ENCODE assay signal across 17 cellular contexts in genomic region chr5:175207321-175208040, GRCh38.
DNase-seq lines count a peak whose midpoint lies in the region; ATAC-seq and TF ChIP-seq lines count a peak whose summit lies in the region.
"Had no signal": no experiment of that assay in that cellular context is flagged by ENCODE, and none has a peak within 500 bp of the region (broad histone marks: within the 10 kb centered on the region; RNA-seq: fewer than 3 reads in every experiment).

No MANE protein-coding gene starts in this region.

- H3K18ac ChIP-seq in IMR-90 (ENCODE audit: low read depth, low read length) = no peak overlapping the region

- H2BK15ac ChIP-seq in IMR-90 (ENCODE audit: low read depth, low read length) = no peak overlapping the region

- peak; percentile 29 for DNase-seq in IMR-90
- DNase-seq in caudate nucleus (lab: John Stamatoyannopoulos, UW) = peak in 38 of 61 donors; percentile 5 to 95 (median 44)
- DNase-seq in nephron progenitor cell = no peak
- DNase-seq in activated CD4-positive, alpha-beta T cell treated with anti-CD3 and anti-CD28 coated beads for 48 hours = no peak
- DNase-seq in HEK293T (ENCODE audit: extremely low spot score) = no peak
- DNase-seq in 8988T = no peak
- DNase-seq: AML-193; Caco-2; CD4-positive, alpha-beta T cell; DMS79; GDM1; GM23248; HCEC 1CT; HFFc6 had no signal

- peak overlapping the region; percentile 68; the same call in 1 of the 2 replicates for H2AK5ac ChIP-seq in IMR-90 (ENCODE audit: low read depth, low read length)

- H3K9me3 ChIP-seq in IMR-90 (ENCODE audit: control insufficient read depth, insufficient read depth, low read length) = peaks cover 2% of the 10 kb centered on the region; the same call in 1 of the 2 replicates
- H3K9me3 ChIP-seq: A549, Caco-2 had no signal

- H3K4ac ChIP-seq in IMR-90 (ENCODE audit: low read depth, low read length) = no peak overlapping the region

- no peak overlapping the region for H2AFZ ChIP-seq in IMR-90 (replicated peaks; ENCODE audit: low read length, poor library complexity)
- H2AFZ ChIP-seq: GM23248 had no signal

- peaks cover 36% of the 10 kb centered on the region for H3K4me1 Mint-ChIP-seq in nephron progenitor cell
- H3K4me1 Mint-ChIP-seq: IgD-negative memory B cell had no signal

- no peak overlapping the region for H2BK120ac ChIP-seq in IMR-90 (ENCODE audit: low read depth, low read length)

- in situ Hi-C loops in IMR-90 (cut with MboI; ENCODE audit: low sequenced_read_pairs) = no loop called here

- H3K9ac ChIP-seq in IMR-90 (ENCODE audit: low read depth, low read length) = no peak overlapping the region
- H3K9ac ChIP-seq: GM23248 had no signal

- intact Hi-C loops in IMR-90 (cut with micrococcal nuclease) = no loop called here

- no peak overlapping the region for H3K4me3 ChIP-seq in IMR-90 (ENCODE audit: insufficient read depth, low read depth, low read length)
- H3K4me3 ChIP-seq: A549, GM23248 had no signal

- H3K9me3 Mint-ChIP-seq in nephron progenitor cell = no peaks in the 10 kb centered on the region
- H3K9me3 Mint-ChIP-seq: CD4-positive, alpha-beta T cell had no signal

- no peak overlapping the region for H2AK9ac ChIP-seq in IMR-90 (replicated peaks; ENCODE audit: low read depth, low read length, poor library complexity)

- no peak overlapping the region for H4K91ac ChIP-seq in IMR-90 (ENCODE audit: insufficient read depth, low read depth, low read length)

- TF ChIP-seq POLR2A in IMR-90 (IDR thresholded peaks at IDR 0.05; ENCODE audit: low read depth, low read length) = no peak

- no peaks in the 10 kb centered on the region; the same call in 1 of the 2 replicates for H3K27me3 ChIP-seq in IMR-90 (ENCODE audit: control insufficient read depth, insufficient read depth, low read length)

- no peak overlapping the region for H3K14ac ChIP-seq in IMR-90 (replicated peaks; ENCODE audit: low read depth, low read length)

- no peaks in the 10 kb centered on the region for H3K4me1 ChIP-seq in IMR-90 (ENCODE audit: control insufficient read depth, insufficient read depth, low read length)
- H3K4me1 ChIP-seq: Caco-2 had no signal

- CTCF ChIA-PET in IMR-90 (lab: Yijun Ruan, JAX) = interaction anchor here (0.6 kb wide), 2 partner anchors 227 to 602 kb away, joined by 3 to 7 read pairs; no protein-coding TSS in a partner anchor
- CTCF ChIA-PET in HEK293T (lab: Yijun Ruan, JAX) = no interaction called here

- H3K36me3 ChIP-seq in IMR-90 (ENCODE audit: control insufficient read depth, insufficient read depth, low read length) = no peaks in the 10 kb centered on the region

- H3K27me3 Mint-ChIP-seq in nephron progenitor cell (ENCODE audit: low read depth, poor library complexity) = peaks cover 24% of the 10 kb centered on the region
- H3K27me3 Mint-ChIP-seq: IgD-negative memory B cell had no signal

- H4K20me1 ChIP-seq in IMR-90 (ENCODE audit: insufficient read depth, low read length) = no peaks in the 10 kb centered on the region

- H3K4me2 ChIP-seq in IMR-90 (ENCODE audit: low read depth, low read length) = no peak overlapping the region
- H3K4me2 ChIP-seq: A549 had no signal

- H2BK5ac ChIP-seq in IMR-90 (ENCODE audit: low read depth, low read length, poor library complexity, severe bottlenecking) = no peak overlapping the region

- no peak overlapping the region for H3K56ac ChIP-seq in IMR-90 (ENCODE audit: extremely low read depth, insufficient read depth, low read length)

- no peak overlapping the region for H4K8ac ChIP-seq in IMR-90 (ENCODE audit: low read depth in 2 of 2, low read length in 2 of 2)

- no peak overlapping the region for H3K4me3 Mint-ChIP-seq in nephron progenitor cell
- H3K4me3 Mint-ChIP-seq: CD4-positive, alpha-beta T cell; HFFc6; IgD-negative memory B cell had no signal

- no peak overlapping the region for H4K5ac ChIP-seq in IMR-90 (ENCODE audit: low read depth, low read length)

- no peak overlapping the region for H3K27ac ChIP-seq in IMR-90 (ENCODE audit: insufficient read depth, low read length)
- H3K27ac ChIP-seq in caudate nucleus (ENCODE audit: low read depth, low read length) = no peak overlapping the region
- H3K27ac ChIP-seq: C4-2B, GM23248 had no signal

- H3K9me1 ChIP-seq in IMR-90 (ENCODE audit: insufficient read depth, low read length) = no peaks in the 10 kb centered on the region; the same call in 1 of the 2 replicates

- dilution Hi-C loops in IMR-90 (cut with HindIII; ENCODE audit: low sequenced_read_pairs, unreplicated experiment) = no loop called here

- H3K79me1 ChIP-seq in IMR-90 (ENCODE audit: low read depth in 1 of 2, low read length in 2 of 2) = no peaks in the 10 kb centered on the region

- peak overlapping the region; percentile 55 for H3K27ac Mint-ChIP-seq in nephron progenitor cell
- H3K27ac Mint-ChIP-seq: CD4-positive, alpha-beta T cell; HFFc6; IgD-negative memory B cell had no signal

- POLR2A ChIA-PET in IMR-90 (lab: Charles Lee; ENCODE audit: unreplicated experiment) = no interaction called here
- POLR2A ChIA-PET in HEK293T (lab: Yijun Ruan, JAX) = no interaction called here

- ATAC-seq in IMR-90 (ENCODE audit: low read depth) = no peak
- ATAC-seq: A549 had no signal

- no peak for TF ChIP-seq RAD21 in IMR-90 (IDR thresholded peaks at IDR 0.05; ENCODE audit: low read length)

- no peaks in the 10 kb centered on the region for H3K36me3 Mint-ChIP-seq in nephron progenitor cell (ENCODE audit: low read depth)

- H2BK20ac ChIP-seq in IMR-90 (ENCODE audit: low read depth, low read length) = no peak overlapping the region

- H3K23ac ChIP-seq in IMR-90 (ENCODE audit: low read depth, low read length) = no peak overlapping the region

- WGBS in IMR-90 (ENCODE audit: extremely low coverage in 2 of 2, insufficient read length in 1 of 2), 2 experiments = 60% methylated on average over 4 of the region's 18 CpGs; no CpG with 5 or more reads in 1 of the 2 experiments

- BruUV-seq in IMR-90 (replicated peaks; lab: Mats Ljungman, UMichigan) = no TSS peak

- TF ChIP-seq CTCF in IMR-90 (conservative IDR thresholded peaks at IDR 0.05; ENCODE audit: low read depth, low read length) = no peak
- TF ChIP-seq CTCF in nephron progenitor cell (IDR thresholded peaks at IDR 0.05) = no peak

TF ChIP-seq in IMR-90, 13 proteins besides CTCF, POLR2A, EP300 and RAD21:
- TF ChIP-seq USF2 (IDR thresholded peaks at IDR 0.05; ENCODE audit: low read depth, low read length) (no peak), MAFK (IDR thresholded peaks at IDR 0.05; ENCODE audit: low read depth, low read length) (no peak), MXI1 (IDR thresholded peaks at IDR 0.05; ENCODE audit: borderline replicate concordance, low read depth, low read length) (no peak), MAZ (IDR thresholded peaks at IDR 0.05; ENCODE audit: borderline replicate concordance, low read depth, low read length) (no peak), SMC3 (IDR thresholded peaks at IDR 0.05; ENCODE audit: low read depth, low read length) (no peak)
TF ChIP-seq in IMR-90: peak in this region for 0.

TF ChIP-seq in HEK293T, 16 proteins besides CTCF, POLR2A, EP300 and RAD21:
- TF ChIP-seq ELF4 (IDR thresholded peaks at IDR 0.05) = no peak
- TF ChIP-seq SP1 (IDR thresholded peaks at IDR 0.05) = no peak
- no peak for TF ChIP-seq BHLHE40 (IDR thresholded peaks at IDR 0.05; ENCODE audit: borderline replicate concordance)
- TF ChIP-seq LEF1 (IDR thresholded peaks at IDR 0.05; ENCODE audit: borderline replicate concordance) = no peak
- TF ChIP-seq ARNT (IDR thresholded peaks at IDR 0.05) = no peak
- no peak for TF ChIP-seq TARDBP (IDR thresholded peaks at IDR 0.05)
- no peak for TF ChIP-seq HDGF (IDR thresholded peaks at IDR 0.05; ENCODE audit: borderline replicate concordance)
- TF ChIP-seq L3MBTL2 (conservative IDR thresholded peaks at IDR 0.05) = no peak
- no peak for TF ChIP-seq SUZ12 (IDR thresholded peaks at IDR 0.05)
- no peak for TF ChIP-seq FOXM1 (IDR thresholded peaks at IDR 0.05; ENCODE audit: borderline replicate concordance)
- no peak for TF ChIP-seq PKNOX1 (IDR thresholded peaks at IDR 0.05)
- TF ChIP-seq FOXA1 (IDR thresholded peaks at IDR 0.05) = no peak
- no peak for TF ChIP-seq ZNF384 (IDR thresholded peaks at IDR 0.05)
- no peak for TF ChIP-seq NFRKB (IDR thresholded peaks at IDR 0.05)
- no peak for TF ChIP-seq FOXK2 (IDR thresholded peaks at IDR 0.05)
- no peak for TF ChIP-seq CTBP1 (IDR thresholded peaks at IDR 0.05; ENCODE audit: borderline replicate concordance)

Comparison
In these comparisons a context has a peak if more than half of its experiments do, and no peak if none do; other contexts are left out.
1. DNase-seq: peak in IMR-90 (single experiment) and caudate nucleus (38 of 61); none in nephron progenitor cell (single experiment), activated CD4-positive, alpha-beta T cell treated with anti-CD3 and anti-CD28 coated beads for 48 hours (single experiment), HEK293T (single experiment) and 8988T (single experiment).